8 cellular contexts compared by ENCODE assay signal in genomic region chr3:46979958-46980497, GRCh38. TPM values are rescaled to one million over a fixed set of nuclear protein-coding genes. Genes with fewer than 3 reads are reported as not detected.
DNase-seq lines count a peak whose midpoint lies in the region; ATAC-seq and TF ChIP-seq lines count a peak whose summit lies in the region.

No MANE protein-coding gene starts in this region.

- H3K9ac ChIP-seq in SK-N-SH: peak overlapping the region; percentile 65
- no peak overlapping the region for H3K9ac ChIP-seq in iPS-15b (ENCODE audit: low read depth, low read length)

- H3K9me2 ChIP-seq in SK-N-SH: no peaks in the 10 kb centered on the region

- peaks cover 3 to 19% of the 10 kb centered on the region in 2 experiments; a peak in 1 of 4 replicates for H3K4me1 ChIP-seq in SK-N-SH (ENCODE audit: control insufficient read depth in 1 of 2, insufficient read depth in 2 of 2, low read depth in 1 of 2, low read length in 1 of 2)
- H3K4me1 ChIP-seq in iPS-15b (ENCODE audit: control insufficient read depth, insufficient read depth, low read length): peaks cover 3% of the 10 kb centered on the region

- peak overlapping the region; percentile 97 for H3K4me2 ChIP-seq in SK-N-SH

- peak overlapping the region in 1 of 2 experiments; percentile 13; a peak in 1 of 4 replicates for H3K27ac ChIP-seq in SK-N-SH (ENCODE audit: low read depth in 2 of 2, low read length in 1 of 2)

- peaks cover 5% of the 10 kb centered on the region for H3K27me3 Mint-ChIP-seq in activated naive CD4-positive, alpha-beta T cell treated with anti-CD3 and anti-CD28 coated beads, Interleukin-2, amount 10 ng/mL, durations not matched to agents 7 days and 5 days

- peaks cover 10% of the 10 kb centered on the region for H4K20me1 ChIP-seq in SK-N-SH (ENCODE audit: insufficient read depth)

- no peak for TF ChIP-seq EP300 in SK-N-SH (IDR thresholded peaks at IDR 0.05; ENCODE audit: borderline replicate concordance in 1 of 2, low read depth in 1 of 2, low read length in 1 of 2)

- H3K79me2 ChIP-seq in SK-N-SH (ENCODE audit: insufficient read depth): peaks cover 17% of the 10 kb centered on the region

- peak overlapping the region; percentile 86 for H3K4me3 Mint-ChIP-seq in activated naive CD4-positive, alpha-beta T cell treated with anti-CD3 and anti-CD28 coated beads, Interleukin-2, amount 10 ng/mL, durations not matched to agents 7 days and 5 days

- WGBS in SK-N-SH (ENCODE audit: low lambda C conversion rate): 20% methylated on average over 4 of the region's 40 CpGs

- H3K4me1 Mint-ChIP-seq in activated naive CD4-positive, alpha-beta T cell treated with anti-CD3 and anti-CD28 coated beads, Interleukin-2, amount 10 ng/mL, durations not matched to agents 7 days and 5 days: peaks cover 72% of the 10 kb centered on the region

- no peak for TF ChIP-seq CTCF in SK-N-SH (IDR thresholded peaks at IDR 0.05)

- no peaks in the 10 kb centered on the region for H3F3A ChIP-seq in SK-N-SH (replicated peaks; ENCODE audit: insufficient read depth)

- H3K36me3 ChIP-seq in SK-N-SH (replicated peaks in 1 of 2; ENCODE audit: control insufficient read depth in 1 of 2, insufficient read depth in 2 of 2, low read length in 1 of 2) (no peaks in the 10 kb centered on the region), iPS-15b (ENCODE audit: control insufficient read depth, insufficient read depth, low read length) (no peaks in the 10 kb centered on the region)

- H3K27me3 ChIP-seq in SK-N-SH (ENCODE audit: insufficient read depth): no peaks in the 10 kb centered on the region
- peaks cover 7% of the 10 kb centered on the region for H3K27me3 ChIP-seq in iPS-15b (ENCODE audit: control insufficient read depth, insufficient read depth, low read length)

- TF ChIP-seq RAD21 in SK-N-SH (IDR thresholded peaks at IDR 0.05; ENCODE audit: low read length): no peak

- no peak overlapping the region for H2AFZ ChIP-seq in SK-N-SH (ENCODE audit: low read depth)

- H3K9me3 Mint-ChIP-seq in activated naive CD4-positive, alpha-beta T cell treated with anti-CD3 and anti-CD28 coated beads, Interleukin-2, amount 10 ng/mL, durations not matched to agents 7 days and 5 days: no peaks in the 10 kb centered on the region

- peak overlapping the region; percentile 78 for H3K27ac Mint-ChIP-seq in activated naive CD4-positive, alpha-beta T cell treated with anti-CD3 and anti-CD28 coated beads, Interleukin-2, amount 10 ng/mL, durations not matched to agents 7 days and 5 days

- ATAC-seq in SK-N-SH treated with all-trans-retinoic acid at 6 μM for 48 hours (no peak), HG03135 (IDR thresholded peaks at IDR 0.05; ENCODE audit: unreplicated experiment) (peak; percentile 3), GM19351 (IDR thresholded peaks at IDR 0.05; ENCODE audit: unreplicated experiment) (no peak)
- ATAC-seq in stimulated activated naive CD8-positive, alpha-beta T cell treated with anti-CD3 and anti-CD28 coated beads, Interleukin-15, Interleukin-2, amounts not matched to agents 100 U/mL and 50 U/mL, for 24 hours: peak; percentile 6

- CTCF ChIA-PET in SK-N-SH (lab: Yijun Ruan, JAX): interaction anchor here (0.9 to 6.8 kb wide), 10 partner anchors 19 to 400 kb away, joined by 3 to 29 read pairs (median 3); partner anchors contain the start of genes MYL3 and PTPN23
- CTCF ChIA-PET in activated naive CD4-positive, alpha-beta T cell treated with anti-CD3 and anti-CD28 coated beads, Interleukin-2, amount 10 ng/mL, durations not matched to agents 7 days and 5 days (lab: Charles Lee): interaction anchor here (0.8 to 3.7 kb wide), 5 partner anchors 12 to 71 kb away, joined by 3 to 10 read pairs (median 4); no protein-coding TSS in a partner anchor

- DNase-seq in SK-N-SH (no peak), NCI-H2196 treated with DMSO at 0.1 percent for 48 hours (lab: John Stamatoyannopoulos, UW; ENCODE audit: unreplicated experiment) (no peak)
- no peak for DNase-seq in activated naive CD4-positive, alpha-beta T cell treated with anti-CD3 and anti-CD28 coated beads, Interleukin-2, amount 10 ng/mL, durations not matched to agents 7 days and 5 days
- DNase-seq in stimulated activated naive CD8-positive, alpha-beta T cell treated with anti-CD3 and anti-CD28 coated beads, Interleukin-15, Interleukin-2, amounts not matched to agents 100 U/mL and 50 U/mL, for 24 hours: peak; percentile 47

- peak overlapping the region; percentile 65 to 78 for H3K4me3 ChIP-seq in SK-N-SH (ENCODE audit: low read depth in 2 of 2, low read length in 1 of 2)
- H3K4me3 ChIP-seq in iPS-15b (ENCODE audit: low read depth, low read length): peak overlapping the region; percentile 91

- H3K36me3 Mint-ChIP-seq in activated naive CD4-positive, alpha-beta T cell treated with anti-CD3 and anti-CD28 coated beads, Interleukin-2, amount 10 ng/mL, durations not matched to agents 7 days and 5 days: peaks cover 26% of the 10 kb centered on the region

- POLR2A ChIA-PET in SK-N-SH (lab: Yijun Ruan, JAX): interaction anchor here (0.6 to 1.6 kb wide), 6 partner anchors 10 to 151 kb away, joined by 3 to 6 read pairs (median 4); no protein-coding TSS in a partner anchor

- no peaks in the 10 kb centered on the region for H3K9me3 ChIP-seq in SK-N-SH
- H3K9me3 ChIP-seq in iPS-15b (ENCODE audit: control insufficient read depth, insufficient read depth, low read length): no peaks in the 10 kb centered on the region

TF ChIP-seq in SK-N-SH, 30 proteins besides CTCF, POLR2A, EP300 and RAD21:
- TF ChIP-seq SMC3 (IDR thresholded peaks at IDR 0.05; ENCODE audit: low read depth, low read length): no peak
- peak; percentile 51; the same call in 1 of the 2 replicates for TF ChIP-seq MXI1 (IDR thresholded peaks at IDR 0.05; ENCODE audit: low read depth, low read length)

TF ChIP-seq in SK-N-SH treated with all-trans-retinoic acid at 6 μM for 48 hours, 23 proteins besides CTCF, POLR2A, EP300 and RAD21:
- TF ChIP-seq TSHZ2 (CRISPR knock-in tag; IDR thresholded peaks at IDR 0.05) (no peak), RARB (CRISPR knock-in tag; IDR thresholded peaks at IDR 0.05) (no peak), ISL1 (CRISPR knock-in tag; IDR thresholded peaks at IDR 0.05) (no peak), ZNF565 (CRISPR knock-in tag; conservative IDR thresholded peaks at IDR 0.05; ENCODE audit: low read depth) (no peak), ZFP30 (CRISPR knock-in tag; IDR thresholded peaks at IDR 0.05) (no peak), TCF4 (CRISPR knock-in tag; IDR thresholded peaks at IDR 0.05; ENCODE audit: borderline replicate concordance) (no peak), PATZ1 (CRISPR knock-in tag; IDR thresholded peaks at IDR 0.05; ENCODE audit: borderline replicate concordance) (no peak), ZNF8 (CRISPR knock-in tag; IDR thresholded peaks at IDR 0.05) (no peak)

RNA-seq across cellular contexts. Expression of gene NBEAL2, which starts 0.6 kb away (rescaled TPM):
- polyA plus RNA-seq in SK-N-SH (2012; rRNA removed): 15.5 and 20.3 TPM in 2 replicates
- polyA plus RNA-seq in SK-N-SH (2012; cell fraction: cytosol; rRNA removed): 2.6 and 5.5 TPM in 2 replicates
- polyA plus RNA-seq in SK-N-SH (2012; cell fraction: nucleus; rRNA removed): 152 and 177 TPM in 2 replicates

RNA-seq across cellular contexts. Expression of gene CCDC12, which starts 3.5 kb away (rescaled TPM):
- polyA plus RNA-seq in SK-N-SH (2012; rRNA removed): 53.2 and 105 TPM in 2 replicates
- 68.1 and 147 TPM in 2 replicates for polyA plus RNA-seq in SK-N-SH (2012; cell fraction: cytosol; rRNA removed)
- 66.6 and 79.5 TPM in 2 replicates for polyA plus RNA-seq in SK-N-SH (2012; cell fraction: nucleus; rRNA removed)

Comparison
In these comparisons a context has a peak if more than half of its experiments do, and no peak if none do; other contexts are left out.
1. ATAC-seq: peak in HG03135 (single experiment) and stimulated activated naive CD8-positive, alpha-beta T cell treated with anti-CD3 and anti-CD28 coated beads, Interleukin-15, Interleukin-2, amounts not matched to agents 100 U/mL and 50 U/mL, for 24 hours (single experiment); none in SK-N-SH treated with all-trans-retinoic acid at 6 μM for 48 hours (single experiment) and GM19351 (single experiment).